19 cellular contexts compared by ENCODE assay signal in the genomic region with DNA sequence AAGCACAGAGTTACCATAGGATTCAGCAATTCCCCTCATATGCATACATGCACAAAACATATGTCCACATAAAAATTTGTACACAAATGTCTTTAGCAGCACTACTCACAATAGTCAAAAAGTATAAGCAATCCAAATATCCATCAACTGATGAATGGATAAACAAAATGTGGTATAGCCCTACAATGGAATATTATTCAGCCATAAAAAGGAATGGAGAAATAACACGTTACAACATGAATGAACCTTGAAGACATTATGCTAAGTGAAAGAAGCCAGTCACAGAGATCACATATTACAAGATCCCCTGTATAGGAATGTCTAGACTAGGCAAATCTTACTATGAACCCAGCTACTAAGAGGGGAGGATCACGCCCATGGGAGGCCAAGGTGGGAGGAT.
"Had no signal": no experiment of that assay in that cellular context is flagged by ENCODE, and none has a peak within 500 bp of the region (broad histone marks: within the 10 kb centered on the region; RNA-seq: fewer than 3 reads in every experiment).

No MANE protein-coding gene starts in this region.

- H3K4me3 ChIP-seq: cardiac muscle cell, esophagus squamous epithelium, heart right ventricle, left lung, prostate gland, right atrium auricular region, testis had no signal

- DNase-seq: activated B cell treated with CpG ODN at 0.5 μM for 24 hours; activated CD4-positive, alpha-beta T cell treated with anti-CD3 and anti-CD28 coated beads for 48 hours; activated CD8-positive, alpha-beta memory T cell treated with anti-CD3 and anti-CD28 coated beads for 24 hours; activated naive CD8-positive, alpha-beta T cell treated with anti-CD3 and anti-CD28 coated beads for 36 hours; amygdala; dermis blood vessel endothelial cell; effector memory CD4-positive, alpha-beta T cell; esophagus squamous epithelium; heart right ventricle; left lung; mammary epithelial cell; SK-N-SH; stimulated activated CD4-positive, alpha-beta T cell treated with anti-CD3 and anti-CD28 coated beads, Interleukin-12 subunit alpha, Interleukin-12 subunit beta, amount 100 ng/mL, for 4 hours; stimulated activated CD4-positive, alpha-beta T cell treated with anti-CD3 and anti-CD28 coated beads, Interleukin-1b, Interleukin-23, amount 100 ng/mL, for 48 hours; testis had no signal

- H3K27me3 ChIP-seq: cardiac muscle cell, esophagus squamous epithelium, heart right ventricle, left lung, right atrium auricular region, testis had no signal

- H3K27me3 Mint-ChIP-seq: activated B cell treated with CpG ODN at 0.5 μM for 24 hours; activated naive CD8-positive, alpha-beta T cell treated with anti-CD3 and anti-CD28 coated beads for 36 hours had no signal

- H3K36me3 ChIP-seq: prostate gland, right atrium auricular region had no signal

- H3K27ac Mint-ChIP-seq: activated B cell treated with CpG ODN at 0.5 μM for 24 hours; activated naive CD8-positive, alpha-beta T cell treated with anti-CD3 and anti-CD28 coated beads for 36 hours; T-helper 2 cell treated with Interferon-gamma antibody and Interleukin-4, amounts not matched to agents 5 μg/mL and 100 μg/mL, for 36 hours had no signal

- H3K4me1 ChIP-seq: prostate gland had no signal

- H3K9me3 Mint-ChIP-seq: activated B cell treated with CpG ODN at 0.5 μM for 24 hours; activated naive CD8-positive, alpha-beta T cell treated with anti-CD3 and anti-CD28 coated beads for 36 hours; T-helper 2 cell treated with Interferon-gamma antibody and Interleukin-4, amounts not matched to agents 5 μg/mL and 100 μg/mL, for 36 hours had no signal

- H3K9me3 ChIP-seq: esophagus squamous epithelium, heart right ventricle, left lung, prostate gland, right atrium auricular region, SK-N-SH, testis had no signal

- H3K4me3 Mint-ChIP-seq: activated B cell treated with CpG ODN at 0.5 μM for 24 hours; activated naive CD8-positive, alpha-beta T cell treated with anti-CD3 and anti-CD28 coated beads for 36 hours; T-helper 2 cell treated with Interferon-gamma antibody and Interleukin-4, amounts not matched to agents 5 μg/mL and 100 μg/mL, for 36 hours had no signal

- ATAC-seq: heart right ventricle, left lung had no signal

- H3K27ac ChIP-seq: cardiac muscle cell, esophagus squamous epithelium, heart right ventricle, left lung, prostate gland, right atrium auricular region, testis had no signal
